In genomic region chr1:114854693-114855320, GRCh38 we compare ENCODE assay signal across 14 cellular contexts. TPM values are rescaled to one million over a fixed set of nuclear protein-coding genes. Genes with fewer than 3 reads are reported as not detected.
DNase-seq lines count a peak whose midpoint lies in the region; ATAC-seq, FAIRE-seq and TF ChIP-seq lines count a peak whose summit lies in the region.
"Had no signal": no experiment of that assay in that cellular context is flagged by ENCODE, and none has a peak within 500 bp of the region (broad histone marks: within the 10 kb centered on the region; RNA-seq: fewer than 3 reads in every experiment).

A gene with protein sequence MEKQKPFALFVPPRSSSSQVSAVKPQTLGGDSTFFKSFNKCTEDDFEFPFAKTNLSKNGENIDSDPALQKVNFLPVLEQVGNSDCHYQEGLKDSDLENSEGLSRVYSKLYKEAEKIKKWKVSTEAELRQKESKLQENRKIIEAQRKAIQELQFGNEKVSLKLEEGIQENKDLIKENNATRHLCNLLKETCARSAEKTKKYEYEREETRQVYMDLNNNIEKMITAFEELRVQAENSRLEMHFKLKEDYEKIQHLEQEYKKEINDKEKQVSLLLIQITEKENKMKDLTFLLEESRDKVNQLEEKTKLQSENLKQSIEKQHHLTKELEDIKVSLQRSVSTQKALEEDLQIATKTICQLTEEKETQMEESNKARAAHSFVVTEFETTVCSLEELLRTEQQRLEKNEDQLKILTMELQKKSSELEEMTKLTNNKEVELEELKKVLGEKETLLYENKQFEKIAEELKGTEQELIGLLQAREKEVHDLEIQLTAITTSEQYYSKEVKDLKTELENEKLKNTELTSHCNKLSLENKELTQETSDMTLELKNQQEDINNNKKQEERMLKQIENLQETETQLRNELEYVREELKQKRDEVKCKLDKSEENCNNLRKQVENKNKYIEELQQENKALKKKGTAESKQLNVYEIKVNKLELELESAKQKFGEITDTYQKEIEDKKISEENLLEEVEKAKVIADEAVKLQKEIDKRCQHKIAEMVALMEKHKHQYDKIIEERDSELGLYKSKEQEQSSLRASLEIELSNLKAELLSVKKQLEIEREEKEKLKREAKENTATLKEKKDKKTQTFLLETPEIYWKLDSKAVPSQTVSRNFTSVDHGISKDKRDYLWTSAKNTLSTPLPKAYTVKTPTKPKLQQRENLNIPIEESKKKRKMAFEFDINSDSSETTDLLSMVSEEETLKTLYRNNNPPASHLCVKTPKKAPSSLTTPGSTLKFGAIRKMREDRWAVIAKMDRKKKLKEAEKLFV (plus strand): TSS chr1:114854863. CDS start chr1:114855465, 602 bp downstream.

- peaks cover 0 to 6% (median 1%) of the 10 kb centered on the region in 4 donors for H3K9me3 ChIP-seq in liver (ENCODE audit: control insufficient read depth in 4 of 4, low read length in 3 of 4)
- no peaks in the 10 kb centered on the region for H3K9me3 ChIP-seq in HepG2 (ENCODE audit: low read length)
- H3K9me3 ChIP-seq in adipocyte (ENCODE audit: control insufficient read depth, low read length): peaks cover 8% of the 10 kb centered on the region
- H3K9me3 ChIP-seq in stomach: peaks cover 0 to 10% (median 0%) of the 10 kb centered on the region in 4 donors
- H3K9me3 ChIP-seq: left lung had no signal

- CTCF ChIA-PET in HepG2 (lab: Yijun Ruan, JAX; ENCODE audit: low intra/inter-chr PET ratio, low total read pairs): no interaction called here

- no peak for TF ChIP-seq EP300 in HepG2 (IDR thresholded peaks at IDR 0.05; ENCODE audit: low read depth in 2 of 2, low read length in 2 of 2)
- no peak for TF ChIP-seq EP300 in HepG2 (CRISPR knock-in tag; IDR thresholded peaks at IDR 0.05; ENCODE audit: borderline replicate concordance)
- TF ChIP-seq EP300 in stomach (IDR thresholded peaks at IDR 0.05): no peak

- BruUV-seq in HepG2 (replicated peaks; lab: Mats Ljungman, UMichigan): no TSS peak

- WGBS in liver: 33% methylated on average over 40 of the region's 40 CpGs
- WGBS in HepG2 (ENCODE audit: low lambda C conversion rate): 81% methylated on average over 38 of the region's 40 CpGs
- WGBS in stomach, 5 donors: 27 to 38% (median 33%) methylated on average over 40 of the region's 40 CpGs

- no peak within 1 kb of the TSS for H3K27ac Mint-ChIP-seq in mesothelial cell of epicardium
- H3K27ac Mint-ChIP-seq in type B pancreatic cell: no peak within 1 kb of the TSS

- no peak for TF ChIP-seq CTCF in liver (IDR thresholded peaks at IDR 0.05; ENCODE audit: low read depth, low read length, missing input control)
- no peak for TF ChIP-seq CTCF in HepG2 (CRISPR knock-in tag; IDR thresholded peaks at IDR 0.05)
- TF ChIP-seq CTCF in mesothelial cell of epicardium (IDR thresholded peaks at IDR 0.05; ENCODE audit: unreplicated experiment): no peak
- no peak for TF ChIP-seq CTCF in type B pancreatic cell (conservative IDR thresholded peaks at IDR 0.05)
- no peak for TF ChIP-seq CTCF in stomach (IDR thresholded peaks at IDR 0.05)

- H3K4me1 ChIP-seq in liver (ENCODE audit: control insufficient read depth in 4 of 4, insufficient read depth in 4 of 4, low read length in 3 of 4) (no peaks in the 10 kb centered on the region), HepG2 (ENCODE audit: insufficient read depth, low read length) (no peaks in the 10 kb centered on the region), adipocyte (ENCODE audit: control insufficient read depth, insufficient read depth, low read length) (peaks cover 3% of the 10 kb centered on the region), stomach (peaks cover 0 to 9% (median 3%) of the 10 kb centered on the region in 4 donors)
- H3K4me1 ChIP-seq: left lung had no signal

- TF ChIP-seq RAD21 in liver (IDR thresholded peaks at IDR 0.05) (no peak), HepG2 (CRISPR knock-in tag; IDR thresholded peaks at IDR 0.05) (no peak)

- H3K27me3 ChIP-seq in liver (ENCODE audit: control insufficient read depth in 4 of 4, insufficient read depth in 4 of 4, low read length in 3 of 4) (peaks cover 0 to 8% (median 3%) of the 10 kb centered on the region in 4 donors), HepG2 (ENCODE audit: control insufficient read depth in 1 of 2, insufficient read depth in 2 of 2, low read length in 2 of 2) (no peaks in the 10 kb centered on the region; a peak in 1 of 5 replicates), adipocyte (replicated peaks; ENCODE audit: control insufficient read depth, insufficient read depth, low read length) (peaks cover 29% of the 10 kb centered on the region), stomach (peaks cover 0 to 44% (median 13%) of the 10 kb centered on the region in 3 donors)

- intact Hi-C loops in HepG2 (cut with micrococcal nuclease; ENCODE audit: unreplicated experiment): no loop called here
- intact Hi-C loops in stomach (cut with DNase I; ENCODE audit: low total_unique reads): no loop called here

- H3K27ac ChIP-seq in liver (ENCODE audit: low read depth in 1 of 2, low read length in 2 of 2): no peak within 1 kb of the TSS
- H3K27ac ChIP-seq in HepG2 (ENCODE audit: extremely low read length, insufficient read depth, low read length): no peak within 1 kb of the TSS
- no peak within 1 kb of the TSS for H3K27ac ChIP-seq in stomach
- H3K27ac ChIP-seq: C4-2B, left lung had no signal

- no peak for DNase-seq in HepG2 (ENCODE audit: low spot score)
- DNase-seq in adipocyte (ENCODE audit: low read depth): no peak
- no peak for DNase-seq in mesothelial cell of epicardium (ENCODE audit: low spot score in 2 of 2, unreplicated experiment in 2 of 2)
- no peak for DNase-seq in type B pancreatic cell (ENCODE audit: extremely low spot score, unreplicated experiment)
- no peak for DNase-seq in ureter (ENCODE audit: low spot score)
- no peak for DNase-seq in stomach
- DNase-seq: left lung, NCI-H1105 treated with DMSO at 0.1 percent for 48 hours, NCI-H526 treated with DMSO at 0.1 percent for 48 hours had no signal

- no peaks in the 10 kb centered on the region for H3K4me1 Mint-ChIP-seq in mesothelial cell of epicardium
- H3K4me1 Mint-ChIP-seq in type B pancreatic cell (ENCODE audit: unreplicated experiment): no peaks in the 10 kb centered on the region

- H3K9ac ChIP-seq in liver (ENCODE audit: low read depth in 1 of 2, low read length in 2 of 2) (no peak within 1 kb of the TSS), HepG2 (ENCODE audit: insufficient read depth, low read depth, low read length) (no peak within 1 kb of the TSS), adipocyte (ENCODE audit: low read length) (no peak within 1 kb of the TSS)

- ATAC-seq in HepG2 (no peak), GM18868 (IDR thresholded peaks at IDR 0.05; ENCODE audit: unreplicated experiment) (no peak)
- ATAC-seq: left lung had no signal

- H3K36me3 ChIP-seq in liver (ENCODE audit: control insufficient read depth in 4 of 4, insufficient read depth in 3 of 4, low read depth in 1 of 4, low read length in 3 of 4) (no peaks in the 10 kb centered on the region), HepG2 (replicated peaks in 1 of 2; ENCODE audit: control insufficient read depth in 1 of 2, insufficient read depth in 2 of 2, low read length in 2 of 2) (no peaks in the 10 kb centered on the region), adipocyte (ENCODE audit: control insufficient read depth, insufficient read depth, low read length, severe bottlenecking) (no peaks in the 10 kb centered on the region), stomach (no peaks in the 10 kb centered on the region)
- H3K36me3 ChIP-seq: left lung had no signal

- POLR2A ChIA-PET in HepG2 (lab: Yijun Ruan, JAX): no interaction called here

- H3K9me3 Mint-ChIP-seq in mesothelial cell of epicardium (no peaks in the 10 kb centered on the region), type B pancreatic cell (peaks cover 7% of the 10 kb centered on the region)

- H3K4me3 Mint-ChIP-seq in mesothelial cell of epicardium (peak within 1 kb of the TSS; percentile 8), type B pancreatic cell (peak within 1 kb of the TSS; percentile 43)

- in situ Hi-C loops in HepG2 (cut with HindIII; ENCODE audit: extremely low pct_ligation_motif_present, low pct_unique_long_range_greater_than_20kb): no loop called here

- no peak within 1 kb of the TSS for H2AFZ ChIP-seq in HepG2 (ENCODE audit: low read length)

- TF ChIP-seq POLR2A in HepG2 (IDR thresholded peaks at IDR 0.05; ENCODE audit: insufficient read depth in 1 of 2, low read depth in 2 of 2, low read length in 2 of 2): no peak
- no peak for TF ChIP-seq POLR2A in stomach (IDR thresholded peaks at IDR 0.05)

- H3K27me3 Mint-ChIP-seq in mesothelial cell of epicardium (ENCODE audit: low read depth) (peaks cover 51% of the 10 kb centered on the region), type B pancreatic cell (peaks cover 24% of the 10 kb centered on the region)

- H3K36me3 Mint-ChIP-seq in mesothelial cell of epicardium (no peaks in the 10 kb centered on the region), type B pancreatic cell (no peaks in the 10 kb centered on the region)

- H4K20me1 ChIP-seq in HepG2 (ENCODE audit: insufficient read depth, low read length): no peaks in the 10 kb centered on the region

- H3K4me2 ChIP-seq in HepG2 (ENCODE audit: low read depth, low read length): no peak within 1 kb of the TSS

- no peaks in the 10 kb centered on the region for H3K79me2 ChIP-seq in HepG2 (ENCODE audit: insufficient read depth, low read length)

- FAIRE-seq in HepG2 (lab: Jason Lieb, UNC): no peak

- H3K4me3 ChIP-seq in liver (ENCODE audit: low read depth in 1 of 3, low read length in 3 of 3) (peak within 1 kb of the TSS in 1 of 3 donors; percentile 11), HepG2 (replicated peaks in 1 of 3; ENCODE audit: insufficient read depth in 1 of 3, low read depth in 2 of 3, low read length in 3 of 3) (no peak within 1 kb of the TSS), adipocyte (ENCODE audit: low read length) (peak within 1 kb of the TSS; percentile 68), stomach (peak within 1 kb of the TSS in 2 of 4 donors; percentile 6 to 21)
- H3K4me3 ChIP-seq: left lung had no signal

RNA-seq across cellular contexts. Expression of the gene that starts here (rescaled TPM):
- total RNA-seq in liver (under 1 TPM in 1 of 2 donors, not detected in 1; 0.89 TPM), HepG2 (2016; rRNA removed; fragmentation: Illumina TruSeq; extraction: Trizol) (not detected in 2 replicates), mesothelial cell of epicardium (not detected in 3 replicates), type B pancreatic cell (ENCODE audit: low replicate concordance) (not detected in 2 replicates), ureter (not detected), stomach (not detected)
- polyA plus RNA-seq in liver (not detected), HepG2 (2011; rRNA removed) (not detected in 2 replicates), stomach (not detected)
- not detected in 2 replicates for total RNA-seq in HepG2 (2016; cell fraction: cytosol; rRNA removed; fragmentation: Illumina TruSeq; extraction: Trizol; ENCODE audit: low read depth)
- total RNA-seq in HepG2 (2016; cell fraction: insoluble cytoplasmic fraction; rRNA removed; fragmentation: Illumina TruSeq; extraction: Trizol): not detected in 2 replicates
- total RNA-seq in HepG2 (2016; cell fraction: membrane; rRNA removed; fragmentation: Illumina TruSeq; extraction: Trizol): not detected in 2 replicates
- not detected in 2 replicates for total RNA-seq in HepG2 (2016; cell fraction: nucleus; rRNA removed; fragmentation: Illumina TruSeq; extraction: Trizol)
- polyA plus RNA-seq in HepG2 (2011; cell fraction: cytosol; rRNA removed): not detected in 2 replicates
- polyA plus RNA-seq in HepG2 (2011; cell fraction: nucleus; rRNA removed): not detected in 2 replicates
- not detected in 2 replicates for polyA plus RNA-seq in HepG2 (2012)
- not detected in 2 replicates for polyA plus RNA-seq in HepG2 (2016; cell fraction: cytosol; fragmentation: Illumina TruSeq; extraction: Trizol; ENCODE audit: low read depth)
- polyA plus RNA-seq in HepG2 (2016; cell fraction: insoluble cytoplasmic fraction; fragmentation: Illumina TruSeq; extraction: Trizol; ENCODE audit: low read depth): not detected in 2 replicates
- not detected in 2 replicates for polyA plus RNA-seq in HepG2 (2016; cell fraction: membrane; fragmentation: Illumina TruSeq; extraction: Trizol; ENCODE audit: low read depth)
- not detected in 2 replicates for polyA plus RNA-seq in HepG2 (2016; cell fraction: nucleus; fragmentation: Illumina TruSeq; extraction: Trizol; ENCODE audit: insufficient read depth, low read depth)
- polyA minus RNA-seq in HepG2 (2011; rRNA and poly(A)+ RNA removed; ENCODE audit: low replicate concordance): not detected in 2 replicates
- not detected in 2 replicates for polyA minus RNA-seq in HepG2 (2011; cell fraction: cytosol; rRNA and poly(A)+ RNA removed)
- not detected in 2 replicates for polyA minus RNA-seq in HepG2 (2011; cell fraction: nucleus; rRNA and poly(A)+ RNA removed)
- total RNA-seq: activated CD8-positive, alpha-beta memory T cell treated with anti-CD3 and anti-CD28 coated beads for 36 hours; left lung; pulmonary artery endothelial cell had no signal
